ENCODE assay signal across 14 cellular contexts in genomic region chr2:195563857-195564512, GRCh38.
DNase-seq lines count a peak whose midpoint lies in the region; ATAC-seq, FAIRE-seq and TF ChIP-seq lines count a peak whose summit lies in the region.
"Had no signal": no experiment of that assay in that cellular context is flagged by ENCODE, and none has a peak within 500 bp of the region (broad histone marks: within the 10 kb centered on the region; RNA-seq: fewer than 3 reads in every experiment).

No MANE protein-coding gene starts in this region.

- no peak overlapping the region for H3K4me3 Mint-ChIP-seq in astrocyte (ENCODE audit: unreplicated experiment)

- FAIRE-seq in astrocyte (lab: Jason Lieb, UNC), result peak; percentile 80
- no peak for FAIRE-seq in frontal cortex (lab: Jason Lieb, UNC)
- FAIRE-seq: GM12891 had no signal

- H3K36me3 Mint-ChIP-seq in astrocyte (ENCODE audit: low read depth, unreplicated experiment), result no peaks in the 10 kb centered on the region

- TF ChIP-seq CTCF in OCI-LY3 (IDR thresholded peaks at IDR 0.05; ENCODE audit: low read depth, low read length) (no peak), astrocyte (IDR thresholded peaks at IDR 0.05; ENCODE audit: insufficient read depth, low read depth, low read length) (no peak)

- H3K9me3 ChIP-seq in OCI-LY3 (ENCODE audit: insufficient read depth, low read length), result no peaks in the 10 kb centered on the region
- H3K9me3 ChIP-seq in astrocyte (ENCODE audit: insufficient read depth, low read depth, low read length), result no peaks in the 10 kb centered on the region
- H3K9me3 ChIP-seq: mucosa of descending colon had no signal

- H3K9ac ChIP-seq in OCI-LY3 (ENCODE audit: low read length), result peak overlapping the region; percentile 64
- H3K9ac ChIP-seq in astrocyte (ENCODE audit: low read length), result peak overlapping the region; percentile 38

- H3K4me3 ChIP-seq in OCI-LY3 (ENCODE audit: low read length) (peak overlapping the region; percentile 60), astrocyte (ENCODE audit: insufficient read depth, low read depth, low read length) (no peak overlapping the region)
- H3K4me3 ChIP-seq: mucosa of descending colon had no signal

- peak overlapping the region; percentile 77 for H3K27ac ChIP-seq in OCI-LY3 (ENCODE audit: low read length)
- H3K27ac ChIP-seq in astrocyte (ENCODE audit: low read depth, low read length), result peak overlapping the region; percentile 53

- DNase-seq in EL (peak; percentile 86), astrocyte (ENCODE audit: low read depth) (peak; percentile 85), non-pigmented ciliary epithelial cell (ENCODE audit: low read depth) (peak; percentile 52), nucleus accumbens (lab: John Stamatoyannopoulos, UW) (no peak), dermis blood vessel endothelial cell (no peak), frontal cortex (ENCODE audit: low spot score in 2 of 2) (no peak)
- DNase-seq: foreskin melanocyte; mucosa of descending colon; NCI-H146; RPMI8226; stimulated activated CD4-positive, alpha-beta T cell treated with anti-CD3 and anti-CD28 coated beads, Interleukin-4, amount 100 ng/mL, for 1 hour had no signal

- H3K27me3 Mint-ChIP-seq in astrocyte (ENCODE audit: low read depth, unreplicated experiment), result no peaks in the 10 kb centered on the region

- H3K4me1 Mint-ChIP-seq in astrocyte (ENCODE audit: low read depth, unreplicated experiment), result peaks cover 20% of the 10 kb centered on the region

- H3K79me2 ChIP-seq in OCI-LY3 (ENCODE audit: low read length) (no peaks in the 10 kb centered on the region), astrocyte (ENCODE audit: insufficient read depth, low read length) (no peaks in the 10 kb centered on the region)

- no peaks in the 10 kb centered on the region for H4K20me1 ChIP-seq in OCI-LY3 (ENCODE audit: insufficient read depth, low read length)
- no peaks in the 10 kb centered on the region for H4K20me1 ChIP-seq in astrocyte (ENCODE audit: insufficient read depth, low read length)

- H3K9me3 Mint-ChIP-seq in astrocyte (ENCODE audit: unreplicated experiment), result no peaks in the 10 kb centered on the region

- no peaks in the 10 kb centered on the region for H3K27me3 ChIP-seq in OCI-LY3 (ENCODE audit: low read depth, low read length)
- H3K27me3 ChIP-seq in astrocyte (ENCODE audit: insufficient read depth, low read length), result no peaks in the 10 kb centered on the region

- no peak for ATAC-seq in HG02642 (IDR thresholded peaks at IDR 0.05; ENCODE audit: poor library complexity, unreplicated experiment)
- ATAC-seq: mucosa of descending colon had no signal

- H3K4me1 ChIP-seq in OCI-LY3 (ENCODE audit: low read length) (peaks cover 54% of the 10 kb centered on the region), astrocyte (ENCODE audit: insufficient read depth, low read length) (peaks cover 29% of the 10 kb centered on the region)

- H3K36me3 ChIP-seq in OCI-LY3 (replicated peaks; ENCODE audit: low read depth, low read length), result no peaks in the 10 kb centered on the region
- H3K36me3 ChIP-seq in astrocyte (ENCODE audit: insufficient read depth, low read length), result no peaks in the 10 kb centered on the region

- H3K27ac Mint-ChIP-seq in astrocyte (ENCODE audit: unreplicated experiment), result no peak overlapping the region

- H2AFZ ChIP-seq in OCI-LY3 (ENCODE audit: low read depth, low read length) (peak overlapping the region; percentile 82), astrocyte (ENCODE audit: low read depth, low read length) (no peak overlapping the region)

- peak overlapping the region; percentile 77 for H3K4me2 ChIP-seq in OCI-LY3 (ENCODE audit: low read length)
- peak overlapping the region; percentile 30 for H3K4me2 ChIP-seq in astrocyte (ENCODE audit: low read length)

Comparison
In these comparisons a context has a peak if more than half of its experiments do, and no peak if none do; other contexts are left out.
1. DNase-seq: peak in EL (single experiment), astrocyte (single experiment) and non-pigmented ciliary epithelial cell (single experiment); none in nucleus accumbens (0 of 56), dermis blood vessel endothelial cell (single experiment) and frontal cortex (0 of 2).